Comparison of ENCODE assay signal across 13 cellular contexts in genomic region chr20:9928281-9928737, GRCh38.
DNase-seq lines count a peak whose midpoint lies in the region; ATAC-seq, FAIRE-seq and TF ChIP-seq lines count a peak whose summit lies in the region.
"Had no signal": no experiment of that assay in that cellular context is flagged by ENCODE, and none has a peak within 500 bp of the region (broad histone marks: within the 10 kb centered on the region; RNA-seq: fewer than 3 reads in every experiment).

No MANE protein-coding gene starts in this region.

- H3K27me3 ChIP-seq in GM12878 (replicated peaks in 1 of 2; ENCODE audit: control insufficient read depth in 2 of 2, insufficient read depth in 2 of 2, low read length in 1 of 2) (no peaks in the 10 kb centered on the region), MG63 (no peaks in the 10 kb centered on the region; the same call in 1 of the 2 replicates)
- H3K27me3 ChIP-seq: adrenal gland had no signal

- H3K9me3 ChIP-seq in GM12878 (replicated peaks; ENCODE audit: control insufficient read depth, insufficient read depth, low read length) (no peaks in the 10 kb centered on the region), MG63 (peaks cover 3% of the 10 kb centered on the region; the same call in 1 of the 2 replicates)
- H3K9me3 ChIP-seq: adrenal gland had no signal

- ATAC-seq in GM18907 (IDR thresholded peaks at IDR 0.05; ENCODE audit: unreplicated experiment) (peak; percentile 86), GM21529 (IDR thresholded peaks at IDR 0.05; ENCODE audit: unreplicated experiment) (peak; percentile 88), HG03064 (IDR thresholded peaks at IDR 0.05; ENCODE audit: low read depth, unreplicated experiment) (peak; percentile 70), GM12878 (peak; percentile 88)

- peak overlapping the region; percentile 23; the same call in 1 of the 2 replicates for H3K4me2 ChIP-seq in GM12878 (ENCODE audit: control insufficient read depth, insufficient read depth)

- TF ChIP-seq EP300 in GM12878 (IDR thresholded peaks at IDR 0.05; ENCODE audit: borderline replicate concordance in 1 of 2, control insufficient read depth in 1 of 2, low read depth in 2 of 2, low read length in 2 of 2), result no peak

- BruUV-seq in GM12878 (replicated peaks; lab: Mats Ljungman, UMichigan) (no TSS peak), MCF 10A (replicated peaks; lab: Mats Ljungman, UMichigan) (no TSS peak)

- no peak overlapping the region for H3K27ac Mint-ChIP-seq in activated naive CD8-positive, alpha-beta T cell treated with anti-CD3 and anti-CD28 coated beads for 36 hours
- no peak overlapping the region for H3K27ac Mint-ChIP-seq in MCF 10A (ENCODE audit: low read depth, unreplicated experiment)
- H3K27ac Mint-ChIP-seq: CD4-positive, alpha-beta T cell had no signal

- H3K4me3 ChIP-seq in GM12878 (no peak overlapping the region), MG63 (no peak overlapping the region)
- H3K4me3 ChIP-seq: adrenal gland, coronary artery had no signal

- no peaks in the 10 kb centered on the region for H4K20me1 ChIP-seq in GM12878 (ENCODE audit: control insufficient read depth, insufficient read depth)

- CTCF ChIA-PET in GM12878 (lab: Yijun Ruan, JAX), result no interaction called here
- CTCF ChIA-PET in MCF 10A (lab: Yijun Ruan, JAX), result interaction anchor here (0.6 kb wide), 1 partner anchor 9 kb away, joined by 3 read pairs; no protein-coding TSS in a partner anchor

- no peaks in the 10 kb centered on the region for H3K36me3 Mint-ChIP-seq in activated naive CD8-positive, alpha-beta T cell treated with anti-CD3 and anti-CD28 coated beads for 36 hours
- no peaks in the 10 kb centered on the region for H3K36me3 Mint-ChIP-seq in MCF 10A (ENCODE audit: insufficient read depth, unreplicated experiment)

- no peaks in the 10 kb centered on the region for H3K79me2 ChIP-seq in GM12878 (ENCODE audit: control insufficient read depth, insufficient read depth, low read length)

- RAD21 ChIA-PET in GM12878 (lab: Charles Lee; ENCODE audit: unreplicated experiment), result no interaction called here

- no peaks in the 10 kb centered on the region for H3K4me1 Mint-ChIP-seq in activated naive CD8-positive, alpha-beta T cell treated with anti-CD3 and anti-CD28 coated beads for 36 hours
- H3K4me1 Mint-ChIP-seq in MCF 10A (ENCODE audit: insufficient read depth, unreplicated experiment), result no peaks in the 10 kb centered on the region

- peak overlapping the region; percentile 33 for H2AFZ ChIP-seq in GM12878 (ENCODE audit: control insufficient read depth, low read depth, low read length)

- 0% methylated on average over 5 of the region's 5 CpGs for WGBS in GM12878 (ENCODE audit: insufficient coverage, insufficient replicate concordance, low lambda C conversion rate, missing lambda C conversion rate)

- no peaks in the 10 kb centered on the region for H3K9me3 Mint-ChIP-seq in activated naive CD8-positive, alpha-beta T cell treated with anti-CD3 and anti-CD28 coated beads for 36 hours
- no peaks in the 10 kb centered on the region for H3K9me3 Mint-ChIP-seq in MCF 10A (ENCODE audit: unreplicated experiment)
- H3K9me3 Mint-ChIP-seq: CD4-positive, alpha-beta T cell had no signal

- no peaks in the 10 kb centered on the region for H3K27me3 Mint-ChIP-seq in activated naive CD8-positive, alpha-beta T cell treated with anti-CD3 and anti-CD28 coated beads for 36 hours
- no peaks in the 10 kb centered on the region for H3K27me3 Mint-ChIP-seq in MCF 10A (ENCODE audit: insufficient read depth, unreplicated experiment)
- H3K27me3 Mint-ChIP-seq: CD4-positive, alpha-beta T cell had no signal

- POLR2A ChIA-PET in GM12878 (lab: Charles Lee), result no interaction called here
- POLR2A ChIA-PET in MCF 10A (lab: Yijun Ruan, JAX), result no interaction called here

- TF ChIP-seq POLR2A in GM12878 (IDR thresholded peaks at IDR 0.05; ENCODE audit: low read depth, low read length), result no peak

- intact Hi-C loops in GM12878 (cut with micrococcal nuclease; ENCODE audit: unreplicated experiment) (no loop called here), MCF 10A (cut with micrococcal nuclease) (no loop called here)

- in situ Hi-C loops in GM12878 (cut with MboI), result no loop called here

- no peak overlapping the region for H3K4me3 Mint-ChIP-seq in activated naive CD8-positive, alpha-beta T cell treated with anti-CD3 and anti-CD28 coated beads for 36 hours
- no peak overlapping the region for H3K4me3 Mint-ChIP-seq in MCF 10A (ENCODE audit: unreplicated experiment)
- H3K4me3 Mint-ChIP-seq: CD4-positive, alpha-beta T cell had no signal

- FAIRE-seq in GM12878 (lab: Jason Lieb, UNC), result peak; percentile 57

- no peak for TF ChIP-seq RAD21 in GM12878 (IDR thresholded peaks at IDR 0.05; ENCODE audit: insufficient read depth, low read depth, low read length)

- no peak for TF ChIP-seq CTCF in GM12878 (IDR thresholded peaks at IDR 0.05 in 2 of 3, conservative IDR thresholded peaks at IDR 0.05 in 1 of 3; ENCODE audit: control insufficient read depth in 2 of 3, extremely low read depth in 1 of 3, insufficient read depth in 1 of 3, low read depth in 3 of 3, low read length in 3 of 3)
- no peak for TF ChIP-seq CTCF in MCF 10A (IDR thresholded peaks at IDR 0.05; ENCODE audit: unreplicated experiment)

- DNase-seq in GM12878 (ENCODE audit: low read depth, low spot score), result no peak
- no peak for DNase-seq in activated naive CD8-positive, alpha-beta T cell treated with anti-CD3 and anti-CD28 coated beads for 36 hours
- no peak for DNase-seq in MCF 10A (ENCODE audit: unreplicated experiment)
- DNase-seq in MG63, result no peak
- DNase-seq: activated CD8-positive, alpha-beta memory T cell treated with anti-CD3 and anti-CD28 coated beads, Interleukin-2, amount 50 U/mL, for 4 hours; adrenal gland; CD4-positive, alpha-beta T cell; NCI-H446 treated with DMSO at 0.1 percent for 48 hours; retina had no signal

- no peaks in the 10 kb centered on the region for H3K36me3 ChIP-seq in GM12878 (ENCODE audit: control insufficient read depth in 2 of 2, insufficient read depth in 2 of 2, low read length in 1 of 2)
- H3K36me3 ChIP-seq in MG63, result no peaks in the 10 kb centered on the region
- H3K36me3 ChIP-seq: adrenal gland had no signal

- no peak overlapping the region for H3K27ac ChIP-seq in GM12878 (ENCODE audit: control insufficient read depth, insufficient read depth)
- H3K27ac ChIP-seq: adrenal gland, coronary artery had no signal

- SMC1A ChIA-PET in GM12878 (lab: Charles Lee; ENCODE audit: uncharacterized antibody, unreplicated experiment), result interaction anchor here (1.0 kb wide), 1 partner anchor 473 kb away, joined by 3 read pairs; no protein-coding TSS in a partner anchor

- no peak overlapping the region for H3K9ac ChIP-seq in GM12878 (ENCODE audit: control insufficient read depth, insufficient read depth, low read length)

- H3K4me1 ChIP-seq in GM12878 (ENCODE audit: control insufficient read depth, insufficient read depth, low read length), result peaks cover 11% of the 10 kb centered on the region
- H3K4me1 ChIP-seq: adrenal gland had no signal

TF ChIP-seq in GM12878, 131 proteins besides CTCF, POLR2A, EP300 and RAD21 (continues in another document):
- peak; percentile 77 for TF ChIP-seq EED (IDR thresholded peaks at IDR 0.05; ENCODE audit: low read depth)
- peak; percentile 74 for TF ChIP-seq ATF2 (IDR thresholded peaks at IDR 0.05; ENCODE audit: low read length)
- peak; percentile 38; the same call in 1 of the 2 replicates for TF ChIP-seq SPI1 (IDR thresholded peaks at IDR 0.05; ENCODE audit: borderline replicate concordance, insufficient read depth, low read depth, low read length)
- no peak for TF ChIP-seq RELA (IDR thresholded peaks at IDR 0.05; ENCODE audit: borderline replicate concordance, partially characterized antibody)
- peak; percentile 29 to 62; a peak in 2 of 4 replicates for TF ChIP-seq IKZF2 (IDR thresholded peaks at IDR 0.05)
- TF ChIP-seq TCF3 (IDR thresholded peaks at IDR 0.05; ENCODE audit: borderline replicate concordance, insufficient read depth, low read depth, low read length), result 0 out of 2 replicates have a peak, but pooled peaks have one; percentile 21
- no peak for TF ChIP-seq JUND (IDR thresholded peaks at IDR 0.05; ENCODE audit: low read depth, low read length)
- TF ChIP-seq ELK1 (IDR thresholded peaks at IDR 0.05; ENCODE audit: low read depth, low read length), result no peak
- TF ChIP-seq NFIC (IDR thresholded peaks at IDR 0.05; ENCODE audit: low read depth, low read length), result peak; percentile 71
- TF ChIP-seq MTA3 (IDR thresholded peaks at IDR 0.05; ENCODE audit: borderline replicate concordance, low read length), result peak; percentile 66; the same call in 1 of the 2 replicates
- TF ChIP-seq BCL11A (IDR thresholded peaks at IDR 0.05; ENCODE audit: low read depth, low read length), result peak; percentile 30; the same call in 1 of the 2 replicates
- peak; percentile 67; the same call in 1 of the 2 replicates for TF ChIP-seq IRF4 (IDR thresholded peaks at IDR 0.05; ENCODE audit: low read depth, low read length)
- TF ChIP-seq ATF7 (IDR thresholded peaks at IDR 0.05; ENCODE audit: low read depth), result no peak
- TF ChIP-seq JUNB (IDR thresholded peaks at IDR 0.05), result peak; percentile 87
- TF ChIP-seq ETV6 (conservative IDR thresholded peaks at IDR 0.05 in 1 of 2, IDR thresholded peaks at IDR 0.05 in 1 of 2; ENCODE audit: borderline replicate concordance in 1 of 2, low read depth in 1 of 2), result peak in 1 of 2 experiments; percentile 64; a peak in 1 of 4 replicates
- TF ChIP-seq CEBPB (IDR thresholded peaks at IDR 0.05; ENCODE audit: borderline replicate concordance in 1 of 2, low read depth in 2 of 2, low read length in 2 of 2), result no peak
- TF ChIP-seq ZZZ3 (IDR thresholded peaks at IDR 0.05; ENCODE audit: control insufficient read depth, insufficient read length, low read depth), result no peak
